Comparison of ENCODE assay signal across 21 cellular contexts in genomic region chr20:13141541-13141940, GRCh38.
DNase-seq lines count a peak whose midpoint lies in the region; ATAC-seq and TF ChIP-seq lines count a peak whose summit lies in the region.
"Had no signal": no experiment of that assay in that cellular context is flagged by ENCODE, and none has a peak within 500 bp of the region (broad histone marks: within the 10 kb centered on the region; RNA-seq: fewer than 3 reads in every experiment).

No MANE protein-coding gene starts in this region.

- no peak for ATAC-seq in natural killer cell
- ATAC-seq in natural killer cell treated with Interleukin-12 subunit alpha and Interleukin-12 subunit beta and Interleukin-15 and Interleukin-18, amount 100 ng/mL, for 72 hours: no peak
- ATAC-seq in GM19351 (IDR thresholded peaks at IDR 0.05; ENCODE audit: unreplicated experiment): no peak
- ATAC-seq in left ventricle myocardium superior: no peak
- ATAC-seq in HG02885 (IDR thresholded peaks at IDR 0.05; ENCODE audit: poor library complexity, unreplicated experiment): no peak
- ATAC-seq: activated naive CD8-positive, alpha-beta T cell treated with anti-CD3 and anti-CD28 coated beads, Interleukin-2, amount 50 U/mL, for 24 hours; CD8-positive, alpha-beta T cell had no signal

- H3K36me3 Mint-ChIP-seq in natural killer cell: peaks cover 5% of the 10 kb centered on the region
- no peaks in the 10 kb centered on the region for H3K36me3 Mint-ChIP-seq in natural killer cell treated with Interleukin-12 subunit alpha and Interleukin-12 subunit beta and Interleukin-15 and Interleukin-18, amount 100 ng/mL, for 72 hours
- H3K36me3 Mint-ChIP-seq: CD8-positive, alpha-beta T cell had no signal

- intact Hi-C loops in natural killer cell (cut with micrococcal nuclease): no loop called here
- intact Hi-C loops in left ventricle myocardium superior (cut with micrococcal nuclease): no loop called here

- TF ChIP-seq CTCF in natural killer cell (IDR thresholded peaks at IDR 0.05): no peak
- no peak for TF ChIP-seq CTCF in foreskin fibroblast (IDR thresholded peaks at IDR 0.05; ENCODE audit: low read depth, low read length)
- TF ChIP-seq CTCF in suprapubic skin (IDR thresholded peaks at IDR 0.05): no peak

- H3K27ac Mint-ChIP-seq in natural killer cell: no peak overlapping the region
- no peak overlapping the region for H3K27ac Mint-ChIP-seq in natural killer cell treated with Interleukin-12 subunit alpha and Interleukin-12 subunit beta and Interleukin-15 and Interleukin-18, amount 100 ng/mL, for 72 hours
- H3K27ac Mint-ChIP-seq: activated naive CD8-positive, alpha-beta T cell treated with anti-CD3 and anti-CD28 coated beads, Interleukin-2, amount 50 U/mL, for 24 hours; activated T-helper 1 cell treated with anti-CD3 and anti-CD28 coated beads, Interleukin-12 subunit alpha, Interleukin-12 subunit beta, Interleukin-2, Interleukin-4 antibody, amounts not matched to agents 30 ng/mL and 10 ng/mL and 1 ng/mL, durations not matched to agents 14 hours and 24 hours and 36 hours; CD8-positive, alpha-beta T cell had no signal

- H3K4me1 Mint-ChIP-seq in natural killer cell: peaks cover 27 to 29% of the 10 kb centered on the region in 2 donors
- H3K4me1 Mint-ChIP-seq in natural killer cell treated with Interleukin-12 subunit alpha and Interleukin-12 subunit beta and Interleukin-15 and Interleukin-18, amount 100 ng/mL, for 72 hours (ENCODE audit: low read depth in 2 of 2): peaks cover 4 to 20% of the 10 kb centered on the region in 2 donors
- H3K4me1 Mint-ChIP-seq: activated naive CD8-positive, alpha-beta T cell treated with anti-CD3 and anti-CD28 coated beads, Interleukin-2, amount 50 U/mL, for 24 hours had no signal

- H3K27me3 ChIP-seq in suprapubic skin: no peaks in the 10 kb centered on the region
- H3K27me3 ChIP-seq: breast epithelium, neutrophil, uterus had no signal

- H3K27me3 Mint-ChIP-seq in natural killer cell (ENCODE audit: low read depth in 2 of 2): peaks cover 2 to 6% of the 10 kb centered on the region in 2 donors
- no peaks in the 10 kb centered on the region for H3K27me3 Mint-ChIP-seq in natural killer cell treated with Interleukin-12 subunit alpha and Interleukin-12 subunit beta and Interleukin-15 and Interleukin-18, amount 100 ng/mL, for 72 hours

- H3K9me3 ChIP-seq in suprapubic skin: no peaks in the 10 kb centered on the region
- H3K9me3 ChIP-seq: breast epithelium, neutrophil, uterus had no signal

- H3K4me3 ChIP-seq in foreskin fibroblast (ENCODE audit: low read depth in 1 of 2, low read length in 2 of 2) (no peak overlapping the region), suprapubic skin (no peak overlapping the region)
- H3K4me3 ChIP-seq: breast epithelium, coronary artery, uterus had no signal

- no peaks in the 10 kb centered on the region for H3K36me3 ChIP-seq in suprapubic skin
- H3K36me3 ChIP-seq: breast epithelium, neutrophil, uterus had no signal

- TF ChIP-seq POLR2A in suprapubic skin (IDR thresholded peaks at IDR 0.05): no peak

- H3K27ac ChIP-seq in suprapubic skin: no peak overlapping the region
- H3K27ac ChIP-seq: breast epithelium, coronary artery, neutrophil, uterus had no signal

- WGBS in suprapubic skin: 66% methylated on average over 3 of the region's 3 CpGs

- H3K4me1 ChIP-seq in suprapubic skin: no peaks in the 10 kb centered on the region
- H3K4me1 ChIP-seq: breast epithelium, uterus had no signal

- no peaks in the 10 kb centered on the region for H3K9me3 Mint-ChIP-seq in natural killer cell
- peaks cover 3% of the 10 kb centered on the region for H3K9me3 Mint-ChIP-seq in natural killer cell treated with Interleukin-12 subunit alpha and Interleukin-12 subunit beta and Interleukin-15 and Interleukin-18, amount 100 ng/mL, for 72 hours
- H3K9me3 Mint-ChIP-seq: activated naive CD8-positive, alpha-beta T cell treated with anti-CD3 and anti-CD28 coated beads, Interleukin-2, amount 50 U/mL, for 24 hours; activated T-helper 1 cell treated with anti-CD3 and anti-CD28 coated beads, Interleukin-12 subunit alpha, Interleukin-12 subunit beta, Interleukin-2, Interleukin-4 antibody, amounts not matched to agents 30 ng/mL and 10 ng/mL and 1 ng/mL, durations not matched to agents 14 hours and 24 hours and 36 hours; CD8-positive, alpha-beta T cell had no signal

- no peak for TF ChIP-seq EP300 in suprapubic skin (IDR thresholded peaks at IDR 0.05)

- no peak for DNase-seq in natural killer cell
- DNase-seq in natural killer cell treated with Interleukin-12 subunit alpha and Interleukin-12 subunit beta and Interleukin-15 and Interleukin-18, amount 100 ng/mL, for 72 hours (ENCODE audit: low spot score): no peak
- peak; percentile 98 for DNase-seq in NCI-H69 (lab: John Stamatoyannopoulos, UW)
- peak; percentile 46 to 78 for DNase-seq in foreskin fibroblast
- DNase-seq in left ventricle myocardium superior: no peak
- no peak for DNase-seq in suprapubic skin (ENCODE audit: low spot score in 2 of 2)
- DNase-seq: activated CD4-positive, CD25-positive, alpha-beta regulatory T cell treated with anti-CD3 and anti-CD28 coated beads, Interleukin-2, amount 50 U/mL, for 72 hours; activated naive CD8-positive, alpha-beta T cell treated with anti-CD3 and anti-CD28 coated beads, Interleukin-2, amount 50 U/mL, for 24 hours; CD8-positive, alpha-beta T cell; Karpas-422; midbrain; NCI-H1105; RPMI8226; substantia nigra; uterus had no signal

- peak overlapping the region; percentile 42 for H3K4me3 Mint-ChIP-seq in natural killer cell
- H3K4me3 Mint-ChIP-seq in natural killer cell treated with Interleukin-12 subunit alpha and Interleukin-12 subunit beta and Interleukin-15 and Interleukin-18, amount 100 ng/mL, for 72 hours: no peak overlapping the region
- H3K4me3 Mint-ChIP-seq: activated naive CD8-positive, alpha-beta T cell treated with anti-CD3 and anti-CD28 coated beads, Interleukin-2, amount 50 U/mL, for 24 hours; activated T-helper 1 cell treated with anti-CD3 and anti-CD28 coated beads, Interleukin-12 subunit alpha, Interleukin-12 subunit beta, Interleukin-2, Interleukin-4 antibody, amounts not matched to agents 30 ng/mL and 10 ng/mL and 1 ng/mL, durations not matched to agents 14 hours and 24 hours and 36 hours; CD8-positive, alpha-beta T cell had no signal

Comparison
In these comparisons a context has a peak if more than half of its experiments do, and no peak if none do; other contexts are left out.
1. DNase-seq: peak in NCI-H69 (single experiment) and foreskin fibroblast (2 of 2); none in natural killer cell (single experiment), natural killer cell treated with Interleukin-12 subunit alpha and Interleukin-12 subunit beta and Interleukin-15 and Interleukin-18, amount 100 ng/mL, for 72 hours (single experiment), left ventricle myocardium superior (single experiment) and suprapubic skin (0 of 2).